In the genomic region with DNA sequence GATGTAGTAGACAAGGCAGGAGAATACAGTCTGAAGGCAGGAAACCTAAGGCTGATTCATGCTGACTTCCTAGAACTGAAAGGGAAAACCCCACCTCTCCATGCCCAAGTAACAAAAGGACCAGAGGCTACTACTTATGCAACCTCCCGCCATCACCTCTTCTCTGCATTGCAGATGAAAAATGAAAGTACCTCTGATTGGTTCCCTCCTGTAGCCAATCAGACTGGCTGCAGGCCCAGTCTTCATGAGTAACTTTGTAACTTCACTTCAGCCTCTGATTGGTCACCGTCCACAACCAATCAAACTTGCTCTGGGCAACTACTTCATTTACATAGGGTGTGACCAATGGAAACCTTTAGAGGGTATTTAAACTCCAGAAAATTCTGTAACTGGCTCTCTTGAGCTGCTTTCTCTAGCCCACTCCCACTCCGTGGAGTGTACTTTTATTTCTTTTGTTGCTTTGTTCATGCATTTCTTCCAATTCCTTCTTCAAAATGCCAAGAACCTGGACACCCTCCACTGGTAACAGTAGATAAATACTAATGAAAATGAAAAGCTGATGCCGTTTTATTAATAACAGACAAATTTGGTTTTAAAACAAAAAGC, we compare ENCODE assay signal across 10 cellular contexts. TPM values are rescaled to one million over a fixed set of nuclear protein-coding genes. Genes with fewer than 3 reads are reported as not detected.
DNase-seq lines count a peak whose midpoint lies in the region; ATAC-seq and TF ChIP-seq lines count a peak whose summit lies in the region.
"Had no signal": no experiment of that assay in that cellular context is flagged by ENCODE, and none has a peak within 500 bp of the region (broad histone marks: within the 10 kb centered on the region; RNA-seq: fewer than 3 reads in every experiment).

No MANE protein-coding gene starts in this region.

- POLR2A ChIA-PET in activated CD4-positive, alpha-beta memory T cell treated with anti-CD3 and anti-CD28 coated beads, Interleukin-2, amount 10 ng/mL, durations not matched to agents 7 days and 5 days (lab: Charles Lee) = no interaction called here

- peaks cover 36% of the 10 kb centered on the region for H3K4me1 Mint-ChIP-seq in activated CD4-positive, alpha-beta memory T cell treated with anti-CD3 and anti-CD28 coated beads, Interleukin-2, amount 10 ng/mL, durations not matched to agents 7 days and 5 days

- in situ Hi-C loops in GM13976 (cut with MboI; ENCODE audit: low sequenced_read_pairs, unreplicated experiment) = no loop called here

- no peak for TF ChIP-seq CTCF in GM13976 (IDR thresholded peaks at IDR 0.05; ENCODE audit: borderline replicate concordance, control extremely low read depth, extremely low read depth, insufficient read depth, missing control alignments)
- TF ChIP-seq CTCF in mucosa of descending colon (IDR thresholded peaks at IDR 0.05) = no peak

- no peaks in the 10 kb centered on the region for H3K27me3 ChIP-seq in Karpas-422 (ENCODE audit: low read length)

- H3K27me3 Mint-ChIP-seq in activated CD4-positive, alpha-beta memory T cell treated with anti-CD3 and anti-CD28 coated beads, Interleukin-2, amount 10 ng/mL, durations not matched to agents 7 days and 5 days = peaks cover 62% of the 10 kb centered on the region

- H3K36me3 ChIP-seq in Karpas-422 (ENCODE audit: insufficient read depth, low read length) (no peaks in the 10 kb centered on the region; the same call in 1 of the 2 replicates), mucosa of descending colon (ENCODE audit: low read depth) (no peaks in the 10 kb centered on the region)

- 0 out of 2 replicates have a peak overlapping the region, but pooled peaks have one; percentile 11 for H2AFZ ChIP-seq in Karpas-422 (ENCODE audit: low read length)

- H3K36me3 Mint-ChIP-seq in activated CD4-positive, alpha-beta memory T cell treated with anti-CD3 and anti-CD28 coated beads, Interleukin-2, amount 10 ng/mL, durations not matched to agents 7 days and 5 days (ENCODE audit: low read depth) = peaks cover 6% of the 10 kb centered on the region

- DNase-seq in EH (ENCODE audit: low read depth) (peak; percentile 73), Karpas-422 (peak; percentile 82), glomerular visceral epithelial cell (ENCODE audit: extremely low spot score) (peak; percentile 28), GM13976 (ENCODE audit: low spot score) (no peak), NCI-H1092 (lab: John Stamatoyannopoulos, UW) (no peak), mucosa of descending colon (no peak)
- peak; percentile 63 for DNase-seq in activated CD4-positive, alpha-beta memory T cell treated with anti-CD3 and anti-CD28 coated beads, Interleukin-2, amount 10 ng/mL, durations not matched to agents 7 days and 5 days
- DNase-seq: midbrain, NCI-H1694 treated with DMSO at 0.1 percent for 48 hours had no signal

- no peak overlapping the region for H3K4me3 Mint-ChIP-seq in activated CD4-positive, alpha-beta memory T cell treated with anti-CD3 and anti-CD28 coated beads, Interleukin-2, amount 10 ng/mL, durations not matched to agents 7 days and 5 days

- no peak overlapping the region for H3K4me3 ChIP-seq in Karpas-422 (ENCODE audit: low read length)
- no peak overlapping the region for H3K4me3 ChIP-seq in mucosa of descending colon

- H3K4me1 ChIP-seq in Karpas-422 (ENCODE audit: low read length) (no peaks in the 10 kb centered on the region), mucosa of descending colon (ENCODE audit: low read depth) (no peaks in the 10 kb centered on the region)

- H3K9me3 ChIP-seq in Karpas-422 (ENCODE audit: low read length) (peaks cover 5% of the 10 kb centered on the region; the same call in 1 of the 2 replicates), mucosa of descending colon (no peaks in the 10 kb centered on the region)

- no peaks in the 10 kb centered on the region for H4K20me1 ChIP-seq in Karpas-422 (ENCODE audit: insufficient read depth, low read depth, low read length)

- ATAC-seq in mucosa of descending colon (no peak), GM21723 (IDR thresholded peaks at IDR 0.05; ENCODE audit: unreplicated experiment) (no peak)

- H3K4me2 ChIP-seq in Karpas-422 (ENCODE audit: low read depth, low read length, poor library complexity, severe bottlenecking) = no peak overlapping the region

- H3K9ac ChIP-seq in Karpas-422 (ENCODE audit: low read length) = no peak overlapping the region

- no peak overlapping the region for H3K27ac Mint-ChIP-seq in activated CD4-positive, alpha-beta memory T cell treated with anti-CD3 and anti-CD28 coated beads, Interleukin-2, amount 10 ng/mL, durations not matched to agents 7 days and 5 days

- H3K9me2 ChIP-seq in Karpas-422 (replicated peaks; ENCODE audit: insufficient read depth, low read length) = no peaks in the 10 kb centered on the region

- CTCF ChIA-PET in activated CD4-positive, alpha-beta memory T cell treated with anti-CD3 and anti-CD28 coated beads, Interleukin-2, amount 10 ng/mL, durations not matched to agents 7 days and 5 days (lab: Charles Lee) = interaction anchor here (2.1 kb wide), 1 partner anchor 32 kb away, joined by 6 read pairs; no protein-coding TSS in a partner anchor

- intact Hi-C loops in mucosa of descending colon (cut with DNase I, micrococcal nuclease) = no loop called here

- H3K79me2 ChIP-seq in Karpas-422 (ENCODE audit: low read length) = no peaks in the 10 kb centered on the region

- H3K27ac ChIP-seq in Karpas-422 (ENCODE audit: low read length) = no peak overlapping the region

- peaks cover 6% of the 10 kb centered on the region for H3K9me3 Mint-ChIP-seq in activated CD4-positive, alpha-beta memory T cell treated with anti-CD3 and anti-CD28 coated beads, Interleukin-2, amount 10 ng/mL, durations not matched to agents 7 days and 5 days

RNA-seq across cellular contexts. Expression of gene MAP6, which starts 5.2 kb away (rescaled TPM):
- total RNA-seq in Karpas-422 (2014; rRNA removed; shearing (Covaris generic); ENCODE audit: low replicate concordance) = 3.0 and 4.9 TPM in 2 replicates
- total RNA-seq in activated CD4-positive, alpha-beta memory T cell treated with anti-CD3 and anti-CD28 coated beads, Interleukin-2, amount 10 ng/mL, durations not matched to agents 7 days and 5 days = 1 to 10 TPM; 1.5 to 1.6 TPM
- 10 to 100 TPM in 1 of 3 donors, 1 to 10 TPM in 1, under 1 TPM in 1; 0.84 to 17.7 (median 1.9) TPM for total RNA-seq in mucosa of descending colon

RNA-seq across cellular contexts. Expression of gene MOGAT2, which starts 43.6 kb away (rescaled TPM):
- total RNA-seq in Karpas-422 (2014; rRNA removed; shearing (Covaris generic); ENCODE audit: low replicate concordance) = not detected in 2 replicates
- not detected for total RNA-seq in activated CD4-positive, alpha-beta memory T cell treated with anti-CD3 and anti-CD28 coated beads, Interleukin-2, amount 10 ng/mL, durations not matched to agents 7 days and 5 days
- total RNA-seq in mucosa of descending colon = 100 to 1,000 TPM in 2 of 3 donors, 10 to 100 TPM in 1; 86.4 to 247 (median 192) TPM

Comparison
In these comparisons a context has a peak if more than half of its experiments do, and no peak if none do; other contexts are left out.
1. DNase-seq: peak in EH (single experiment), Karpas-422 (single experiment), activated CD4-positive, alpha-beta memory T cell treated with anti-CD3 and anti-CD28 coated beads, Interleukin-2, amount 10 ng/mL, durations not matched to agents 7 days and 5 days (single experiment) and glomerular visceral epithelial cell (single experiment); none in GM13976 (single experiment), NCI-H1092 (single experiment) and mucosa of descending colon (0 of 3).
2. RNA of gene MOGAT2, which starts 43.6 kb away (total RNA-seq): 86.4 to 247 TPM in mucosa of descending colon; not detected in Karpas-422 and not detected in activated CD4-positive, alpha-beta memory T cell treated with anti-CD3 and anti-CD28 coated beads, Interleukin-2, amount 10 ng/mL, durations not matched to agents 7 days and 5 days; every median in the first group is over 10 times any median in the second.